8 cellular contexts compared by ENCODE assay signal in the genomic region with DNA sequence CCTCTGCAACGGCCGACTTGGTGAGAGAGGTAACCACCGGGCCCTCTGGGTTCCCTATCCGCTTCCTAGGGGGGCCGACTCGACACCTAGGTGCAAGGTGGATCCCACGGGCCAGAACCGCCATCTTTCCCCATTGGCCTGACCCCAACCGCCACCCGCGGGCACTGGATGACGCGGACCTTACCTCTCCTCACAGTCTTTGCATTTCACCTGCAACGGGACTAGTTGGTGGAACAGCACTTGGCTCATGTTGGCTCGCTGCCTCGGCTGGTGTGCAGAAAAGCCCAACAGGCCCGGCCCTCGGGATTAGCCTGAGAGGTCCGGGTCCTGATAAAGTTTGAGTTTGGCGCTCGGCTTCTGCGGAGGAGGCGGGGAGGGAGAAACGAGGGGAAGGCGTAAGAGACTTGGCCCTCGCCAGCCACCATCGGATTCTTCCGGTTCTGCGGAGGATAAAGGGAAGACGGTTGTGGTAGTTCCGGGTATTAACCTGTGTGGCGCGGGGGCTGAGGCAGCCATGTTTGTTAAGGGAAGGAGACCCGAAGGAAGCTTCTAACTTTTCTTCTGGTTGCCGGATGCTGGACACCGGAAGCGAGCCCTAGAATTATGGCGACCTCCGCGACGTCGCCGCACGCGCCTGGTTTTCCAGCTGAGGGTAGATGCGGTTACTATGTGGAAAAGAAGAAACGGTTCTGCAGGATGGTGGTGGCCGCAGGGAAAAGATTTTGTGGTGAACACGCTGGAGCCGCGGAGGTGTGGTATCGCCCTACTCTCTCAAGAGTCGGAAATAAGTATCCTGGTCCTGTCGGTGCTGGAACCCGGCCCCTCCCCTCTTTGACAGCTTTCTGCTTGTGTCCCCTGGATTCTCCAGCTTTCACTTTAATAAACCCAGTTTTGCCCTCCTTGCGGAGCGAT. TPM values are rescaled to one million over a fixed set of nuclear protein-coding genes. Genes with fewer than 3 reads are reported as not detected.
DNase-seq lines count a peak whose midpoint lies in the region; ATAC-seq, FAIRE-seq and TF ChIP-seq lines count a peak whose summit lies in the region.

A gene with protein sequence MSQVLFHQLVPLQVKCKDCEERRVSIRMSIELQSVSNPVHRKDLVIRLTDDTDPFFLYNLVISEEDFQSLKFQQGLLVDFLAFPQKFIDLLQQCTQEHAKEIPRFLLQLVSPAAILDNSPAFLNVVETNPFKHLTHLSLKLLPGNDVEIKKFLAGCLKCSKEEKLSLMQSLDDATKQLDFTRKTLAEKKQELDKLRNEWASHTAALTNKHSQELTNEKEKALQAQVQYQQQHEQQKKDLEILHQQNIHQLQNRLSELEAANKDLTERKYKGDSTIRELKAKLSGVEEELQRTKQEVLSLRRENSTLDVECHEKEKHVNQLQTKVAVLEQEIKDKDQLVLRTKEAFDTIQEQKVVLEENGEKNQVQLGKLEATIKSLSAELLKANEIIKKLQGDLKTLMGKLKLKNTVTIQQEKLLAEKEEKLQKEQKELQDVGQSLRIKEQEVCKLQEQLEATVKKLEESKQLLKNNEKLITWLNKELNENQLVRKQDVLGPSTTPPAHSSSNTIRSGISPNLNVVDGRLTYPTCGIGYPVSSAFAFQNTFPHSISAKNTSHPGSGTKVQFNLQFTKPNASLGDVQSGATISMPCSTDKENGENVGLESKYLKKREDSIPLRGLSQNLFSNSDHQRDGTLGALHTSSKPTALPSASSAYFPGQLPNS (minus strand): TSS at position 365 of the 912 bp plus-strand sequence. CDS start 116 bp downstream, at position 249.
A gene with protein sequence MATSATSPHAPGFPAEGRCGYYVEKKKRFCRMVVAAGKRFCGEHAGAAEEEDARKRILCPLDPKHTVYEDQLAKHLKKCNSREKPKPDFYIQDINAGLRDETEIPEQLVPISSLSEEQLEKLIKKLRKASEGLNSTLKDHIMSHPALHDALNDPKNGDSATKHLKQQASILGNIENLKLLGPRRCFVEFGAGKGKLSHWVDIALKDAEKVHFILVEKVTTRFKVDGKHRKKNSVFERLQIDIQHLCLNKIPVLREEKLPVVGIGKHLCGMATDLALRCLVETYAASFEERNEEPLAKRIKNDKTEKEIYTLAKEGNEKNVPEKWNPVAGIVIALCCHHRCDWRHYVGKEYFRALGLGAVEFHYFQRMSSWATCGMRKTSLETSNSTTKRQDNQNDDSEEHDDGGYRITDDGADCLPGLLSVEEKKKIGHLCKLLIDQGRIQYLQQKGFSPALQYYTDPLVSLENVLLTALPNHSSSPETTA (plus strand): TSS at position 598 of the 912 bp plus-strand sequence. CDS start 6 bp downstream, at position 604.

- DNase-seq in AG20443 (ENCODE audit: low spot score) (peak; percentile 96), NCI-H510A (lab: John Stamatoyannopoulos, UW) (peak; percentile 93), cerebellum (ENCODE audit: low spot score) (peak; percentile 93), kidney (peak; percentile 99)
- DNase-seq in activated CD4-positive, alpha-beta T cell treated with anti-CD3 and anti-CD28 coated beads for 1 hour: peak; percentile 89
- DNase-seq in stimulated activated CD4-positive, alpha-beta T cell treated with anti-CD3 and anti-CD28 coated beads, Interleukin-15, amount 100 ng/mL, for 24 hours: peak; percentile 96

- H3K4me1 ChIP-seq in kidney (ENCODE audit: control insufficient read depth in 1 of 2, insufficient read depth in 1 of 2, low read depth in 1 of 2, low read length in 2 of 2): peaks cover 2 to 13% of the 10 kb centered on the region in 2 donors

- intact Hi-C loops in kidney (cut with DNase I): no loop called here

- TF ChIP-seq CTCF in kidney (IDR thresholded peaks at IDR 0.05; ENCODE audit: borderline replicate concordance, extremely low read depth, insufficient read depth): peak; percentile 15

- FAIRE-seq in kidney (lab: Jason Lieb, UNC): peak; percentile 93

- no peaks in the 10 kb centered on the region for H3K9me3 ChIP-seq in kidney (ENCODE audit: control insufficient read depth in 1 of 2, low read length in 2 of 2)

- ATAC-seq in HG03432 (IDR thresholded peaks at IDR 0.05; ENCODE audit: unreplicated experiment): peak; percentile 93

- TF ChIP-seq POLR2A in GM19099 (IDR thresholded peaks at IDR 0.05; ENCODE audit: extremely low read depth, insufficient read length, low read depth): peak; percentile 79

- peak within 1 kb of the TSS; percentile 70 for H3K9ac ChIP-seq in kidney (ENCODE audit: low read length in 2 of 2)

- H3K27ac ChIP-seq in kidney (ENCODE audit: low read depth in 2 of 2, low read length in 2 of 2): peak within 1 kb of the TSS; percentile 23 to 57

- peak within 1 kb of the TSS; percentile 95 to 96 for H3K4me3 ChIP-seq in kidney (ENCODE audit: low read length in 2 of 2)

- H3K36me3 ChIP-seq in kidney (ENCODE audit: control insufficient read depth in 1 of 2, insufficient read depth in 2 of 2, low read length in 2 of 2): peaks cover 4 to 5% of the 10 kb centered on the region in 2 donors

RNA-seq across cellular contexts. Expression of the first gene that starts in this region (rescaled TPM):
- total RNA-seq in cerebellum: 5.4 TPM
- 2.1 TPM for total RNA-seq in kidney
- polyA plus RNA-seq in kidney (ENCODE audit: insufficient read depth, low read depth, low replicate concordance): 1.1 TPM

RNA-seq across cellular contexts. Expression of the second gene that starts in this region (rescaled TPM):
- total RNA-seq in cerebellum: 44.0 TPM
- total RNA-seq in kidney: 16.9 TPM
- 5.9 TPM for polyA plus RNA-seq in kidney (ENCODE audit: insufficient read depth, low read depth, low replicate concordance)

Comparison
In these comparisons a context has a peak if more than half of its experiments do, and no peak if none do; other contexts are left out.
1. Peak in every context shown above with its lines: DNase-seq, ATAC-seq, H3K4me3 ChIP-seq and H3K27ac ChIP-seq.